ENCODE assay signal across 36 cellular contexts in genomic region chr14:50462111-50462510, GRCh38.
"Had no signal": no experiment of that assay in that cellular context is flagged by ENCODE, and none has a peak within 500 bp of the region (broad histone marks: within the 10 kb centered on the region; RNA-seq: fewer than 3 reads in every experiment).

No MANE protein-coding gene starts in this region.

- ATAC-seq: activated CD4-positive, alpha-beta T cell treated with anti-CD3 and anti-CD28 coated beads for 36 hours; activated CD4-positive, CD25-positive, alpha-beta regulatory T cell treated with anti-CD3 and anti-CD28 coated beads, Interleukin-2, amount 50 U/mL, for 24 hours; activated CD8-positive, alpha-beta memory T cell treated with anti-CD3 and anti-CD28 coated beads, Interleukin-2, amount 10 ng/mL, durations not matched to agents 7 days and 5 days; activated CD8-positive, alpha-beta T cell treated with anti-CD3 and anti-CD28 coated beads, Interleukin-2, amount 10 ng/mL, durations not matched to agents 7 days and 5 days; activated naive CD8-positive, alpha-beta T cell treated with anti-CD3 and anti-CD28 coated beads, Interleukin-2, amount 50 U/mL, for 24 hours; WTC11 had no signal

- DNase-seq: activated CD4-positive, alpha-beta memory T cell treated with anti-CD3 and anti-CD28 coated beads, Interleukin-2, amount 10 ng/mL, durations not matched to agents 7 days and 5 days; activated CD4-positive, alpha-beta T cell treated with anti-CD3 and anti-CD28 coated beads for 1 hour; activated CD4-positive, alpha-beta T cell treated with anti-CD3 and anti-CD28 coated beads for 36 hours; activated CD4-positive, alpha-beta T cell treated with anti-CD3 and anti-CD28 coated beads for 48 hours; activated CD4-positive, alpha-beta T cell treated with anti-CD3 and anti-CD28 coated beads, Interleukin-2, amount 10 ng/mL, durations not matched to agents 7 days and 5 days; activated CD4-positive, alpha-beta T cell treated with anti-CD3 and anti-CD28 coated beads, Interleukin-2, amount 50 U/mL, for 48 hours; activated CD4-positive, CD25-positive, alpha-beta regulatory T cell; activated CD8-positive, alpha-beta memory T cell treated with anti-CD3 and anti-CD28 coated beads for 24 hours; activated CD8-positive, alpha-beta memory T cell treated with anti-CD3 and anti-CD28 coated beads, Interleukin-2, amount 10 ng/mL, durations not matched to agents 7 days and 5 days; activated CD8-positive, alpha-beta memory T cell treated with anti-CD3 and anti-CD28 coated beads, Interleukin-2, amount 50 U/mL, for 48 hours; activated CD8-positive, alpha-beta T cell treated with anti-CD3 and anti-CD28 coated beads, Interleukin-2, amount 10 ng/mL, durations not matched to agents 7 days and 5 days; activated effector memory CD4-positive, alpha-beta T cell treated with Interleukin-2 at 50 U/mL for 16 hours; activated gamma-delta T cell; activated naive CD4-positive, alpha-beta T cell treated with anti-CD3 and anti-CD28 coated beads, Interleukin-2, amount 10 ng/mL, durations not matched to agents 7 days and 5 days; activated naive CD4-positive, alpha-beta T cell treated with Interleukin-2 at 50 U/mL for 16 hours; activated naive CD8-positive, alpha-beta T cell treated with anti-CD3 and anti-CD28 coated beads, Interleukin-2, amount 10 ng/mL, durations not matched to agents 7 days and 5 days; activated naive CD8-positive, alpha-beta T cell treated with anti-CD3 and anti-CD28 coated beads, Interleukin-2, amount 50 U/mL, for 24 hours; activated T-cell treated with anti-CD3 and anti-CD28 coated beads, Interleukin-2, amount 50 U/mL, for 24 hours; activated T-cell treated with anti-CD3 and anti-CD28 coated beads, Interleukin-2, amount 50 U/mL, for 48 hours; amygdala; anterior cingulate cortex; caudate nucleus; cerebellar nuclear complex; T-helper 9 cell; WERI-Rb-1 had no signal

- H3K4me3 Mint-ChIP-seq: activated CD4-positive, alpha-beta memory T cell treated with anti-CD3 and anti-CD28 coated beads, Interleukin-2, amount 10 ng/mL, durations not matched to agents 7 days and 5 days; activated CD4-positive, alpha-beta T cell treated with anti-CD3 and anti-CD28 coated beads for 36 hours; activated CD4-positive, alpha-beta T cell treated with anti-CD3 and anti-CD28 coated beads, Interleukin-2, amount 10 ng/mL, durations not matched to agents 7 days and 5 days; activated CD8-positive, alpha-beta memory T cell treated with anti-CD3 and anti-CD28 coated beads, Interleukin-2, amount 10 ng/mL, durations not matched to agents 7 days and 5 days; activated CD8-positive, alpha-beta T cell treated with anti-CD3 and anti-CD28 coated beads, Interleukin-2, amount 10 ng/mL, durations not matched to agents 7 days and 5 days; activated naive CD4-positive, alpha-beta T cell treated with anti-CD3 and anti-CD28 coated beads, Interleukin-2, amount 10 ng/mL, durations not matched to agents 7 days and 5 days; activated naive CD4-positive, alpha-beta T cell treated with anti-CD3 and anti-CD28 coated beads, Interleukin-2, amount 50 U/mL, for 24 hours; activated naive CD8-positive, alpha-beta T cell; activated naive CD8-positive, alpha-beta T cell treated with anti-CD3 and anti-CD28 coated beads, Interleukin-2, amount 10 ng/mL, durations not matched to agents 7 days and 5 days; activated naive CD8-positive, alpha-beta T cell treated with anti-CD3 and anti-CD28 coated beads, Interleukin-2, amount 50 U/mL, for 24 hours; activated T-cell treated with anti-CD3 and anti-CD28 coated beads, Interleukin-2, amount 50 U/mL, for 24 hours; brain; central memory CD8-positive, alpha-beta T cell; T-helper 1 cell treated with Interleukin-12 subunit alpha and Interleukin-12 subunit beta and Interleukin-4 antibody, amounts not matched to agents 30 μg/mL and 1 μg/mL, for 36 hours; T-helper 2 cell treated with Interferon-gamma antibody and Interleukin-4, amounts not matched to agents 5 μg/mL and 100 μg/mL, for 36 hours; WTC11 had no signal

- H3K4me1 Mint-ChIP-seq: activated CD4-positive, alpha-beta memory T cell treated with anti-CD3 and anti-CD28 coated beads, Interleukin-2, amount 10 ng/mL, durations not matched to agents 7 days and 5 days; activated CD4-positive, alpha-beta T cell treated with anti-CD3 and anti-CD28 coated beads for 36 hours; activated CD4-positive, alpha-beta T cell treated with anti-CD3 and anti-CD28 coated beads, Interleukin-2, amount 10 ng/mL, durations not matched to agents 7 days and 5 days; activated CD8-positive, alpha-beta memory T cell treated with anti-CD3 and anti-CD28 coated beads, Interleukin-2, amount 10 ng/mL, durations not matched to agents 7 days and 5 days; activated naive CD4-positive, alpha-beta T cell treated with anti-CD3 and anti-CD28 coated beads, Interleukin-2, amount 10 ng/mL, durations not matched to agents 7 days and 5 days; activated naive CD4-positive, alpha-beta T cell treated with anti-CD3 and anti-CD28 coated beads, Interleukin-2, amount 50 U/mL, for 24 hours; activated naive CD8-positive, alpha-beta T cell treated with anti-CD3 and anti-CD28 coated beads, Interleukin-2, amount 10 ng/mL, durations not matched to agents 7 days and 5 days; activated naive CD8-positive, alpha-beta T cell treated with anti-CD3 and anti-CD28 coated beads, Interleukin-2, amount 50 U/mL, for 24 hours; brain; central memory CD8-positive, alpha-beta T cell; WTC11 had no signal

- H3K27me3 ChIP-seq: ascending aorta, cardiac muscle cell had no signal

- H3K4me1 ChIP-seq: ascending aorta had no signal

- H3K27me3 Mint-ChIP-seq: activated CD4-positive, alpha-beta memory T cell treated with anti-CD3 and anti-CD28 coated beads, Interleukin-2, amount 10 ng/mL, durations not matched to agents 7 days and 5 days; activated CD4-positive, alpha-beta T cell treated with anti-CD3 and anti-CD28 coated beads for 36 hours; activated CD4-positive, alpha-beta T cell treated with anti-CD3 and anti-CD28 coated beads, Interleukin-2, amount 10 ng/mL, durations not matched to agents 7 days and 5 days; activated CD8-positive, alpha-beta memory T cell treated with anti-CD3 and anti-CD28 coated beads, Interleukin-2, amount 10 ng/mL, durations not matched to agents 7 days and 5 days; activated naive CD4-positive, alpha-beta T cell treated with anti-CD3 and anti-CD28 coated beads, Interleukin-2, amount 10 ng/mL, durations not matched to agents 7 days and 5 days; activated naive CD4-positive, alpha-beta T cell treated with anti-CD3 and anti-CD28 coated beads, Interleukin-2, amount 50 U/mL, for 24 hours; activated naive CD8-positive, alpha-beta T cell; activated naive CD8-positive, alpha-beta T cell treated with anti-CD3 and anti-CD28 coated beads, Interleukin-2, amount 10 ng/mL, durations not matched to agents 7 days and 5 days; activated naive CD8-positive, alpha-beta T cell treated with anti-CD3 and anti-CD28 coated beads, Interleukin-2, amount 50 U/mL, for 24 hours; activated T-cell treated with anti-CD3 and anti-CD28 coated beads, Interleukin-2, amount 50 U/mL, for 24 hours; brain; central memory CD8-positive, alpha-beta T cell had no signal

- H3K4me3 ChIP-seq: ascending aorta, cardiac muscle cell had no signal

- H3K27ac Mint-ChIP-seq: activated CD4-positive, alpha-beta memory T cell treated with anti-CD3 and anti-CD28 coated beads, Interleukin-2, amount 10 ng/mL, durations not matched to agents 7 days and 5 days; activated CD4-positive, alpha-beta T cell treated with anti-CD3 and anti-CD28 coated beads for 36 hours; activated CD4-positive, alpha-beta T cell treated with anti-CD3 and anti-CD28 coated beads, Interleukin-2, amount 10 ng/mL, durations not matched to agents 7 days and 5 days; activated CD8-positive, alpha-beta memory T cell treated with anti-CD3 and anti-CD28 coated beads, Interleukin-2, amount 10 ng/mL, durations not matched to agents 7 days and 5 days; activated CD8-positive, alpha-beta T cell treated with anti-CD3 and anti-CD28 coated beads, Interleukin-2, amount 10 ng/mL, durations not matched to agents 7 days and 5 days; activated naive CD4-positive, alpha-beta T cell treated with anti-CD3 and anti-CD28 coated beads, Interleukin-2, amount 10 ng/mL, durations not matched to agents 7 days and 5 days; activated naive CD8-positive, alpha-beta T cell; activated naive CD8-positive, alpha-beta T cell treated with anti-CD3 and anti-CD28 coated beads, Interleukin-2, amount 10 ng/mL, durations not matched to agents 7 days and 5 days; activated naive CD8-positive, alpha-beta T cell treated with anti-CD3 and anti-CD28 coated beads, Interleukin-2, amount 50 U/mL, for 24 hours; activated T-cell treated with anti-CD3 and anti-CD28 coated beads, Interleukin-2, amount 50 U/mL, for 24 hours; activated T-helper 2 cell treated with anti-CD3 and anti-CD28 coated beads, Interferon-gamma antibody, Interleukin-2, Interleukin-4, amounts not matched to agents 10 μg/mL and 5 μg/mL and 100 μg/mL, durations not matched to agents 14 hours and 24 hours and 36 hours; brain; T-helper 1 cell treated with Interleukin-12 subunit alpha and Interleukin-12 subunit beta and Interleukin-4 antibody, amounts not matched to agents 30 μg/mL and 1 μg/mL, for 36 hours; T-helper 2 cell treated with Interferon-gamma antibody and Interleukin-4, amounts not matched to agents 5 μg/mL and 100 μg/mL, for 36 hours had no signal

- H3K9me3 ChIP-seq: ascending aorta had no signal

- H3K27ac ChIP-seq: ascending aorta, WERI-Rb-1 had no signal

- H3K9me3 Mint-ChIP-seq: activated naive CD4-positive, alpha-beta T cell treated with anti-CD3 and anti-CD28 coated beads, Interleukin-2, amount 10 ng/mL, durations not matched to agents 7 days and 5 days; activated naive CD4-positive, alpha-beta T cell treated with anti-CD3 and anti-CD28 coated beads, Interleukin-2, amount 50 U/mL, for 24 hours; activated naive CD8-positive, alpha-beta T cell treated with anti-CD3 and anti-CD28 coated beads, Interleukin-2, amount 50 U/mL, for 24 hours; activated T-cell treated with anti-CD3 and anti-CD28 coated beads, Interleukin-2, amount 50 U/mL, for 24 hours; activated T-helper 2 cell treated with anti-CD3 and anti-CD28 coated beads, Interferon-gamma antibody, Interleukin-2, Interleukin-4, amounts not matched to agents 10 μg/mL and 5 μg/mL and 100 μg/mL, durations not matched to agents 14 hours and 24 hours and 36 hours; brain; central memory CD8-positive, alpha-beta T cell; WTC11 had no signal
